In the genomic region with DNA sequence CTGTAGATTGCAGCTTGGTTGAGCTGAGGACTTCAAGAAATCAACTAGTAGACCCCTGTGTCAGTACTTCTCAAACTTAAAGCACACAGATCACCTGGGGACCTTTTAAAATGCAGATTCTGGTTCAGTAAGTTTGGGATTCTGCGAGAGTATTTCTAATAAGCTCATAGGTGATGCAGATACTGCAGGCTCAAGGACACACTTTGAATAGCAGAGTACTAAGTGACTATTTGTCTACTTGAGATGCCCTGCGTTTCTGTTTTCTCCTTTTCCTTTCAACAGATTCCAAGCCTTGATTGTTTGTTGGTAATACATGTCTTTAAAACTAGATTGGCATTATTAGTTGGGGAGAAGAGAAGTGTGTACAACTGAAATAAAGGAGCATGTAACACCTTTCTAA, we compare ENCODE assay signal across 14 cellular contexts. TPM values are rescaled to one million over a fixed set of nuclear protein-coding genes. Genes with fewer than 3 reads are reported as not detected.
DNase-seq lines count a peak whose midpoint lies in the region; ATAC-seq lines count a peak whose summit lies in the region.
"Had no signal": no experiment of that assay in that cellular context is flagged by ENCODE, and none has a peak within 500 bp of the region (broad histone marks: within the 10 kb centered on the region; RNA-seq: fewer than 3 reads in every experiment).

No MANE protein-coding gene starts in this region.

- ATAC-seq in activated naive CD4-positive, alpha-beta T cell treated with anti-CD3 and anti-CD28 coated beads, Interleukin-2, amount 50 U/mL, for 72 hours = no peak
- no peak for ATAC-seq in effector memory CD8-positive, alpha-beta T cell (replicated peaks)
- ATAC-seq in stimulated activated effector memory CD8-positive, alpha-beta T cell treated with anti-CD3 and anti-CD28 coated beads, Interleukin-12 subunit alpha, Interleukin-12 subunit beta, amount 100 ng/mL, for 72 hours = no peak
- no peak for ATAC-seq in stimulated activated naive B cell treated with anti-CD40 and anti-IgM and Interleukin-4, amounts not matched to agents 10 μg/mL and 1 μg/mL and 100 μg/mL, for 72 hours (replicated peaks)
- no peak for ATAC-seq in GM18909 (IDR thresholded peaks at IDR 0.05; ENCODE audit: poor library complexity, unreplicated experiment)
- ATAC-seq in GM21717 (IDR thresholded peaks at IDR 0.05; ENCODE audit: unreplicated experiment) = no peak
- ATAC-seq: stimulated activated naive CD8-positive, alpha-beta T cell treated with anti-CD3 and anti-CD28 coated beads, Interleukin-15, amount 100 ng/mL, for 72 hours had no signal

- peaks cover 1% of the 10 kb centered on the region for H3K36me3 Mint-ChIP-seq in activated naive CD4-positive, alpha-beta T cell treated with anti-CD3 and anti-CD28 coated beads for 36 hours (ENCODE audit: low read depth)
- no peaks in the 10 kb centered on the region for H3K36me3 Mint-ChIP-seq in activated naive CD4-positive, alpha-beta T cell treated with anti-CD3 and anti-CD28 coated beads, Interleukin-2, amount 50 U/mL, for 72 hours
- peaks cover 7% of the 10 kb centered on the region for H3K36me3 Mint-ChIP-seq in effector memory CD8-positive, alpha-beta T cell (ENCODE audit: insufficient read depth)
- peaks cover 26% of the 10 kb centered on the region for H3K36me3 Mint-ChIP-seq in stimulated activated effector memory CD8-positive, alpha-beta T cell treated with anti-CD3 and anti-CD28 coated beads, Interleukin-12 subunit alpha, Interleukin-12 subunit beta, amount 100 ng/mL, for 72 hours
- peaks cover 3 to 4% of the 10 kb centered on the region in 2 donors for H3K36me3 Mint-ChIP-seq in stimulated activated naive B cell treated with anti-CD40 and anti-IgM and Interleukin-4, amounts not matched to agents 10 μg/mL and 1 μg/mL and 100 μg/mL, for 72 hours

- no peaks in the 10 kb centered on the region for H3K27me3 Mint-ChIP-seq in activated naive CD4-positive, alpha-beta T cell treated with anti-CD3 and anti-CD28 coated beads for 36 hours (ENCODE audit: low read depth)
- no peaks in the 10 kb centered on the region for H3K27me3 Mint-ChIP-seq in effector memory CD8-positive, alpha-beta T cell
- H3K27me3 Mint-ChIP-seq in stimulated activated naive B cell treated with anti-CD40 and anti-IgM and Interleukin-4, amounts not matched to agents 10 μg/mL and 1 μg/mL and 100 μg/mL, for 72 hours = no peaks in the 10 kb centered on the region
- H3K27me3 Mint-ChIP-seq: dendritic cell treated with granulocyte-macrophage colony-stimulating factor and Interleukin-4, amounts not matched to agents 40 ng/mL and 50 ng/mL, for 4 days; stimulated activated naive CD8-positive, alpha-beta T cell treated with anti-CD3 and anti-CD28 coated beads, Interleukin-15, amount 100 ng/mL, for 72 hours had no signal

- intact Hi-C loops in activated naive CD4-positive, alpha-beta T cell treated with anti-CD3 and anti-CD28 coated beads for 36 hours (cut with micrococcal nuclease) = loop anchor here (10.0 kb wide), 2 partner anchors 552 to 958 kb away; no protein-coding TSS in a partner anchor

- no peaks in the 10 kb centered on the region for H3K9me3 Mint-ChIP-seq in activated naive CD4-positive, alpha-beta T cell treated with anti-CD3 and anti-CD28 coated beads for 36 hours
- no peaks in the 10 kb centered on the region for H3K9me3 Mint-ChIP-seq in activated naive CD4-positive, alpha-beta T cell treated with anti-CD3 and anti-CD28 coated beads, Interleukin-2, amount 50 U/mL, for 72 hours
- H3K9me3 Mint-ChIP-seq in effector memory CD8-positive, alpha-beta T cell = no peaks in the 10 kb centered on the region
- no peaks in the 10 kb centered on the region for H3K9me3 Mint-ChIP-seq in stimulated activated effector memory CD8-positive, alpha-beta T cell treated with anti-CD3 and anti-CD28 coated beads, Interleukin-12 subunit alpha, Interleukin-12 subunit beta, amount 100 ng/mL, for 72 hours
- no peaks in the 10 kb centered on the region for H3K9me3 Mint-ChIP-seq in stimulated activated naive B cell treated with anti-CD40 and anti-IgM and Interleukin-4, amounts not matched to agents 10 μg/mL and 1 μg/mL and 100 μg/mL, for 72 hours
- H3K9me3 Mint-ChIP-seq: dendritic cell treated with granulocyte-macrophage colony-stimulating factor and Interleukin-4, amounts not matched to agents 40 ng/mL and 50 ng/mL, for 4 days; stimulated activated naive CD8-positive, alpha-beta T cell treated with anti-CD3 and anti-CD28 coated beads, Interleukin-15, amount 100 ng/mL, for 72 hours had no signal

- H3K4me3 Mint-ChIP-seq in activated naive CD4-positive, alpha-beta T cell treated with anti-CD3 and anti-CD28 coated beads for 36 hours = no peak overlapping the region
- no peak overlapping the region for H3K4me3 Mint-ChIP-seq in effector memory CD8-positive, alpha-beta T cell
- H3K4me3 Mint-ChIP-seq in stimulated activated effector memory CD8-positive, alpha-beta T cell treated with anti-CD3 and anti-CD28 coated beads, Interleukin-12 subunit alpha, Interleukin-12 subunit beta, amount 100 ng/mL, for 72 hours = peak overlapping the region; percentile 23
- no peak overlapping the region for H3K4me3 Mint-ChIP-seq in stimulated activated naive B cell treated with anti-CD40 and anti-IgM and Interleukin-4, amounts not matched to agents 10 μg/mL and 1 μg/mL and 100 μg/mL, for 72 hours
- H3K4me3 Mint-ChIP-seq: dendritic cell treated with granulocyte-macrophage colony-stimulating factor and Interleukin-4, amounts not matched to agents 40 ng/mL and 50 ng/mL, for 4 days; stimulated activated naive CD8-positive, alpha-beta T cell treated with anti-CD3 and anti-CD28 coated beads, Interleukin-15, amount 100 ng/mL, for 72 hours had no signal

- H3K27ac Mint-ChIP-seq in activated naive CD4-positive, alpha-beta T cell treated with anti-CD3 and anti-CD28 coated beads for 36 hours = peak overlapping the region; percentile 3
- H3K27ac Mint-ChIP-seq in activated naive CD4-positive, alpha-beta T cell treated with anti-CD3 and anti-CD28 coated beads, Interleukin-2, amount 50 U/mL, for 72 hours = no peak overlapping the region
- H3K27ac Mint-ChIP-seq in effector memory CD8-positive, alpha-beta T cell = peak overlapping the region; percentile 81 to 84
- H3K27ac Mint-ChIP-seq in stimulated activated effector memory CD8-positive, alpha-beta T cell treated with anti-CD3 and anti-CD28 coated beads, Interleukin-12 subunit alpha, Interleukin-12 subunit beta, amount 100 ng/mL, for 72 hours = peak overlapping the region; percentile 80
- no peak overlapping the region for H3K27ac Mint-ChIP-seq in stimulated activated naive B cell treated with anti-CD40 and anti-IgM and Interleukin-4, amounts not matched to agents 10 μg/mL and 1 μg/mL and 100 μg/mL, for 72 hours
- H3K27ac Mint-ChIP-seq: dendritic cell treated with granulocyte-macrophage colony-stimulating factor and Interleukin-4, amounts not matched to agents 40 ng/mL and 50 ng/mL, for 4 days; stimulated activated naive CD8-positive, alpha-beta T cell treated with anti-CD3 and anti-CD28 coated beads, Interleukin-15, amount 100 ng/mL, for 72 hours had no signal

- peaks cover 50% of the 10 kb centered on the region for H3K4me1 Mint-ChIP-seq in activated naive CD4-positive, alpha-beta T cell treated with anti-CD3 and anti-CD28 coated beads for 36 hours (ENCODE audit: low read depth)
- H3K4me1 Mint-ChIP-seq in effector memory CD8-positive, alpha-beta T cell (ENCODE audit: low read depth in 2 of 2) = peaks cover 34 to 58% of the 10 kb centered on the region in 2 donors
- H3K4me1 Mint-ChIP-seq in stimulated activated effector memory CD8-positive, alpha-beta T cell treated with anti-CD3 and anti-CD28 coated beads, Interleukin-12 subunit alpha, Interleukin-12 subunit beta, amount 100 ng/mL, for 72 hours = peaks cover 63% of the 10 kb centered on the region
- peaks cover 22 to 45% of the 10 kb centered on the region in 2 donors for H3K4me1 Mint-ChIP-seq in stimulated activated naive B cell treated with anti-CD40 and anti-IgM and Interleukin-4, amounts not matched to agents 10 μg/mL and 1 μg/mL and 100 μg/mL, for 72 hours

- CTCF ChIA-PET in activated naive CD4-positive, alpha-beta T cell treated with anti-CD3 and anti-CD28 coated beads for 36 hours (lab: Charles Lee) = no interaction called here

- no peak for DNase-seq in activated naive CD4-positive, alpha-beta T cell treated with anti-CD3 and anti-CD28 coated beads for 36 hours
- DNase-seq in activated naive CD4-positive, alpha-beta T cell treated with anti-CD3 and anti-CD28 coated beads, Interleukin-2, amount 50 U/mL, for 72 hours (ENCODE audit: low spot score in 2 of 2) = no peak
- peak; percentile 79 for DNase-seq in NCI-H69 (lab: John Stamatoyannopoulos, UW)
- DNase-seq in effector memory CD8-positive, alpha-beta T cell = no peak
- no peak for DNase-seq in stimulated activated effector memory CD8-positive, alpha-beta T cell treated with anti-CD3 and anti-CD28 coated beads, Interleukin-12 subunit alpha, Interleukin-12 subunit beta, amount 100 ng/mL, for 72 hours (ENCODE audit: low spot score in 2 of 2)
- no peak for DNase-seq in stimulated activated naive B cell treated with anti-CD40 and anti-IgM and Interleukin-4, amounts not matched to agents 10 μg/mL and 1 μg/mL and 100 μg/mL, for 72 hours
- DNase-seq: activated effector memory CD4-positive, alpha-beta T cell treated with Interleukin-2 at 50 U/mL for 16 hours; GDM1; H7; NCI-H1694; stimulated activated naive CD8-positive, alpha-beta T cell treated with anti-CD3 and anti-CD28 coated beads, Interleukin-15, amount 100 ng/mL, for 72 hours had no signal

RNA-seq across cellular contexts. Expression of a gene that starts 6.7 kb away (rescaled TPM):
- total RNA-seq in activated naive CD4-positive, alpha-beta T cell treated with anti-CD3 and anti-CD28 coated beads for 36 hours = 10 to 100 TPM; 22.8 to 26.2 TPM
- total RNA-seq in activated naive CD4-positive, alpha-beta T cell treated with anti-CD3 and anti-CD28 coated beads, Interleukin-2, amount 50 U/mL, for 72 hours = 10 to 100 TPM; 32.5 to 43.7 TPM

RNA-seq across cellular contexts. Expression of a gene that starts 42.7 kb away (rescaled TPM):
- total RNA-seq in activated naive CD4-positive, alpha-beta T cell treated with anti-CD3 and anti-CD28 coated beads for 36 hours = 10 to 100 TPM; 14.3 to 14.5 TPM
- 10 to 100 TPM; 19.9 to 39.7 TPM for total RNA-seq in activated naive CD4-positive, alpha-beta T cell treated with anti-CD3 and anti-CD28 coated beads, Interleukin-2, amount 50 U/mL, for 72 hours

Comparison
In these comparisons a context has a peak if more than half of its experiments do, and no peak if none do; other contexts are left out.
1. H3K27ac Mint-ChIP-seq: peak in activated naive CD4-positive, alpha-beta T cell treated with anti-CD3 and anti-CD28 coated beads for 36 hours (single experiment), effector memory CD8-positive, alpha-beta T cell (2 of 2) and stimulated activated effector memory CD8-positive, alpha-beta T cell treated with anti-CD3 and anti-CD28 coated beads, Interleukin-12 subunit alpha, Interleukin-12 subunit beta, amount 100 ng/mL, for 72 hours (single experiment); none in activated naive CD4-positive, alpha-beta T cell treated with anti-CD3 and anti-CD28 coated beads, Interleukin-2, amount 50 U/mL, for 72 hours (0 of 2) and stimulated activated naive B cell treated with anti-CD40 and anti-IgM and Interleukin-4, amounts not matched to agents 10 μg/mL and 1 μg/mL and 100 μg/mL, for 72 hours (single experiment).